Comparison of ENCODE assay signal across 8 cellular contexts in the genomic region with DNA sequence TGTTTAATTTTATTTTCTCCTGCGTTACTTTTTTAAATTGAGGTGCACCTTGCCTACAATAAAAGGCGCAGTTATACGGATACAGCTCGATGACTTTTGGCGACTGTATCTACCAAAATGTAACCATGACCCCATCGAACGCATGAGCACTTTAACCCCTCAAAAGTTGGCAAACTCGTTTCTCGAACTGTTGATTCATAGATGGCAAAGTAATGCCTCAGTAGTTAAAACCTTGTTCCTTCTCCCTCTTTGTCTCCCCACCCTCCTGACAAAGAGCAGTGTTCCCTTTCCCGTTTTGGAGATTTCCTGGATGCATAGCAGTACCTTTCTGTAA. TPM values are rescaled to one million over a fixed set of nuclear protein-coding genes. Genes with fewer than 3 reads are reported as not detected.
DNase-seq lines count a peak whose midpoint lies in the region; ATAC-seq and TF ChIP-seq lines count a peak whose summit lies in the region.

No MANE protein-coding gene starts in this region.

- H3K79me2 ChIP-seq in neural cell (replicated peaks; ENCODE audit: insufficient read depth, low read length) = no peaks in the 10 kb centered on the region

- DNase-seq in AG10803 (ENCODE audit: low read depth) = no peak
- no peak for DNase-seq in Panc1 (ENCODE audit: low read depth, low spot score)
- DNase-seq in fibroblast of mammary gland (ENCODE audit: low read depth) = no peak
- no peak for DNase-seq in NCI-H2081 (lab: John Stamatoyannopoulos, UW)

- H3K9me2 ChIP-seq in neural cell (ENCODE audit: insufficient read depth, low read length) = no peaks in the 10 kb centered on the region

- H3K4me2 ChIP-seq in neural cell (ENCODE audit: low read length) = no peak overlapping the region

- H2AFZ ChIP-seq in neural cell (ENCODE audit: low read depth, low read length) = no peak overlapping the region

- no peak overlapping the region for H3K9ac ChIP-seq in neural cell (ENCODE audit: low read length)

- peaks cover 3% of the 10 kb centered on the region; the same call in 1 of the 2 replicates for H3K4me1 ChIP-seq in Panc1 (ENCODE audit: control insufficient read depth, insufficient read depth, low read length)

- CTCF ChIA-PET in Panc1 (lab: Charles Lee) = no interaction called here

- no peak for TF ChIP-seq RAD21 in neural cell (conservative IDR thresholded peaks at IDR 0.05)

- H3K27ac ChIP-seq in Panc1 (ENCODE audit: low read length) (no peak overlapping the region), neural cell (ENCODE audit: low read length) (no peak overlapping the region)

- TF ChIP-seq EP300 in neural cell (conservative IDR thresholded peaks at IDR 0.05; ENCODE audit: poor library complexity, severe bottlenecking) = no peak

- in situ Hi-C loops in Panc1 (cut with HindIII; ENCODE audit: low pct_unique_long_range_greater_than_20kb, low sequenced_read_pairs) = no loop called here

- BruUV-seq in Panc1 (replicated peaks; lab: Mats Ljungman, UMichigan) = no TSS peak

- H3K36me3 ChIP-seq in Panc1 (ENCODE audit: control insufficient read depth, insufficient read depth, low read length) (no peaks in the 10 kb centered on the region), neural cell (ENCODE audit: insufficient read depth, low read length) (no peaks in the 10 kb centered on the region)

- ATAC-seq in Panc1 = no peak
- no peak for ATAC-seq in HG02678 (IDR thresholded peaks at IDR 0.05; ENCODE audit: unreplicated experiment)
- no peak for ATAC-seq in GM18858 (IDR thresholded peaks at IDR 0.05; ENCODE audit: unreplicated experiment)
- ATAC-seq in GM19452 (IDR thresholded peaks at IDR 0.05; ENCODE audit: unreplicated experiment) = no peak

- peak overlapping the region; percentile 47 for H3K4me3 ChIP-seq in AG10803 (ENCODE audit: low read length)
- H3K4me3 ChIP-seq in Panc1 (ENCODE audit: low read depth in 2 of 2, low read length in 2 of 2) = peak overlapping the region; percentile 42 to 52
- H3K4me3 ChIP-seq in fibroblast of mammary gland (ENCODE audit: control insufficient read depth, low read depth, low read length) = peak overlapping the region; percentile 43
- peak overlapping the region; percentile 64 for H3K4me3 ChIP-seq in neural cell (ENCODE audit: low read length)

- no peaks in the 10 kb centered on the region for H3F3A ChIP-seq in neural cell (ENCODE audit: insufficient read depth, low read length, poor library complexity, severe bottlenecking)

- H4K20me1 ChIP-seq in neural cell (ENCODE audit: insufficient read depth) = no peaks in the 10 kb centered on the region

- TF ChIP-seq CTCF in AG10803 (conservative IDR thresholded peaks at IDR 0.05; ENCODE audit: low read length) (no peak), Panc1 (IDR thresholded peaks at IDR 0.05) (no peak), fibroblast of mammary gland (conservative IDR thresholded peaks at IDR 0.05; ENCODE audit: control insufficient read depth, insufficient read depth, low read depth, low read length) (no peak), neural cell (IDR thresholded peaks at IDR 0.05; ENCODE audit: poor library complexity, severe bottlenecking) (no peak)

- H3K27me3 ChIP-seq in Panc1 (ENCODE audit: control insufficient read depth, insufficient read depth, low read length) (no peaks in the 10 kb centered on the region), neural cell (ENCODE audit: insufficient read depth, low read depth, low read length) (peaks cover 31% of the 10 kb centered on the region)

- intact Hi-C loops in Panc1 (cut with micrococcal nuclease; ENCODE audit: unreplicated experiment) = no loop called here

- H3K9me3 ChIP-seq in Panc1 (ENCODE audit: control insufficient read depth, insufficient read depth, low read depth, low read length) (no peaks in the 10 kb centered on the region), neural cell (ENCODE audit: low read length) (no peaks in the 10 kb centered on the region)

- POLR2A ChIA-PET in Panc1 (lab: Charles Lee) = no interaction called here

TF ChIP-seq in neural cell, 6 proteins besides CTCF, POLR2A, EP300 and RAD21:
- no peak for TF ChIP-seq POLR2AphosphoS5 (IDR thresholded peaks at IDR 0.05)
- TF ChIP-seq TAF1 (IDR thresholded peaks at IDR 0.05; ENCODE audit: low read depth) = no peak
- TF ChIP-seq, protein P1, sequence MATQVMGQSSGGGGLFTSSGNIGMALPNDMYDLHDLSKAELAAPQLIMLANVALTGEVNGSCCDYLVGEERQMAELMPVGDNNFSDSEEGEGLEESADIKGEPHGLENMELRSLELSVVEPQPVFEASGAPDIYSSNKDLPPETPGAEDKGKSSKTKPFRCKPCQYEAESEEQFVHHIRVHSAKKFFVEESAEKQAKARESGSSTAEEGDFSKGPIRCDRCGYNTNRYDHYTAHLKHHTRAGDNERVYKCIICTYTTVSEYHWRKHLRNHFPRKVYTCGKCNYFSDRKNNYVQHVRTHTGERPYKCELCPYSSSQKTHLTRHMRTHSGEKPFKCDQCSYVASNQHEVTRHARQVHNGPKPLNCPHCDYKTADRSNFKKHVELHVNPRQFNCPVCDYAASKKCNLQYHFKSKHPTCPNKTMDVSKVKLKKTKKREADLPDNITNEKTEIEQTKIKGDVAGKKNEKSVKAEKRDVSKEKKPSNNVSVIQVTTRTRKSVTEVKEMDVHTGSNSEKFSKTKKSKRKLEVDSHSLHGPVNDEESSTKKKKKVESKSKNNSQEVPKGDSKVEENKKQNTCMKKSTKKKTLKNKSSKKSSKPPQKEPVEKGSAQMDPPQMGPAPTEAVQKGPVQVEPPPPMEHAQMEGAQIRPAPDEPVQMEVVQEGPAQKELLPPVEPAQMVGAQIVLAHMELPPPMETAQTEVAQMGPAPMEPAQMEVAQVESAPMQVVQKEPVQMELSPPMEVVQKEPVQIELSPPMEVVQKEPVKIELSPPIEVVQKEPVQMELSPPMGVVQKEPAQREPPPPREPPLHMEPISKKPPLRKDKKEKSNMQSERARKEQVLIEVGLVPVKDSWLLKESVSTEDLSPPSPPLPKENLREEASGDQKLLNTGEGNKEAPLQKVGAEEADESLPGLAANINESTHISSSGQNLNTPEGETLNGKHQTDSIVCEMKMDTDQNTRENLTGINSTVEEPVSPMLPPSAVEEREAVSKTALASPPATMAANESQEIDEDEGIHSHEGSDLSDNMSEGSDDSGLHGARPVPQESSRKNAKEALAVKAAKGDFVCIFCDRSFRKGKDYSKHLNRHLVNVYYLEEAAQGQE (IDR thresholded peaks at IDR 0.05; ENCODE audit: borderline replicate concordance) = no peak
- no peak for TF ChIP-seq SMC3 (conservative IDR thresholded peaks at IDR 0.05; ENCODE audit: poor library complexity)
- no peak for TF ChIP-seq MXI1 (conservative IDR thresholded peaks at IDR 0.05; ENCODE audit: poor library complexity, severe bottlenecking)
- TF ChIP-seq EZH2 (IDR thresholded peaks at IDR 0.05; ENCODE audit: borderline replicate concordance, insufficient read depth, low read length, poor library complexity, severe bottlenecking) = no peak

RNA-seq across cellular contexts. Expression of a gene that starts 0.6 kb away (rescaled TPM):
- total RNA-seq in Panc1 (2021; ENCODE audit: unreplicated experiment) = not detected
- polyA plus RNA-seq in Panc1 (2012; ENCODE audit: insufficient read length) = not detected
- polyA plus RNA-seq in neural cell = not detected in 2 replicates
- not detected in 2 replicates for polyA minus RNA-seq in neural cell

RNA-seq across cellular contexts. Expression of a gene that starts 16.1 kb away (rescaled TPM):
- 31.6 TPM for total RNA-seq in Panc1 (2021; ENCODE audit: unreplicated experiment)
- polyA plus RNA-seq in Panc1 (2012; ENCODE audit: insufficient read length) = 20.6 TPM
- polyA plus RNA-seq in neural cell = 15.2 and 15.3 TPM in 2 replicates
- 27.8 and 30.3 TPM in 2 replicates for polyA minus RNA-seq in neural cell
